Comparison of ENCODE assay signal across 1 cellular context in genomic region chr16:10859020-10859419, GRCh38.
TF ChIP-seq lines count a peak whose summit lies in the region.

No MANE protein-coding gene starts in this region.

TF ChIP-seq in H1, 55 proteins besides CTCF, POLR2A, EP300 and RAD21:
- TF ChIP-seq, protein P1, sequence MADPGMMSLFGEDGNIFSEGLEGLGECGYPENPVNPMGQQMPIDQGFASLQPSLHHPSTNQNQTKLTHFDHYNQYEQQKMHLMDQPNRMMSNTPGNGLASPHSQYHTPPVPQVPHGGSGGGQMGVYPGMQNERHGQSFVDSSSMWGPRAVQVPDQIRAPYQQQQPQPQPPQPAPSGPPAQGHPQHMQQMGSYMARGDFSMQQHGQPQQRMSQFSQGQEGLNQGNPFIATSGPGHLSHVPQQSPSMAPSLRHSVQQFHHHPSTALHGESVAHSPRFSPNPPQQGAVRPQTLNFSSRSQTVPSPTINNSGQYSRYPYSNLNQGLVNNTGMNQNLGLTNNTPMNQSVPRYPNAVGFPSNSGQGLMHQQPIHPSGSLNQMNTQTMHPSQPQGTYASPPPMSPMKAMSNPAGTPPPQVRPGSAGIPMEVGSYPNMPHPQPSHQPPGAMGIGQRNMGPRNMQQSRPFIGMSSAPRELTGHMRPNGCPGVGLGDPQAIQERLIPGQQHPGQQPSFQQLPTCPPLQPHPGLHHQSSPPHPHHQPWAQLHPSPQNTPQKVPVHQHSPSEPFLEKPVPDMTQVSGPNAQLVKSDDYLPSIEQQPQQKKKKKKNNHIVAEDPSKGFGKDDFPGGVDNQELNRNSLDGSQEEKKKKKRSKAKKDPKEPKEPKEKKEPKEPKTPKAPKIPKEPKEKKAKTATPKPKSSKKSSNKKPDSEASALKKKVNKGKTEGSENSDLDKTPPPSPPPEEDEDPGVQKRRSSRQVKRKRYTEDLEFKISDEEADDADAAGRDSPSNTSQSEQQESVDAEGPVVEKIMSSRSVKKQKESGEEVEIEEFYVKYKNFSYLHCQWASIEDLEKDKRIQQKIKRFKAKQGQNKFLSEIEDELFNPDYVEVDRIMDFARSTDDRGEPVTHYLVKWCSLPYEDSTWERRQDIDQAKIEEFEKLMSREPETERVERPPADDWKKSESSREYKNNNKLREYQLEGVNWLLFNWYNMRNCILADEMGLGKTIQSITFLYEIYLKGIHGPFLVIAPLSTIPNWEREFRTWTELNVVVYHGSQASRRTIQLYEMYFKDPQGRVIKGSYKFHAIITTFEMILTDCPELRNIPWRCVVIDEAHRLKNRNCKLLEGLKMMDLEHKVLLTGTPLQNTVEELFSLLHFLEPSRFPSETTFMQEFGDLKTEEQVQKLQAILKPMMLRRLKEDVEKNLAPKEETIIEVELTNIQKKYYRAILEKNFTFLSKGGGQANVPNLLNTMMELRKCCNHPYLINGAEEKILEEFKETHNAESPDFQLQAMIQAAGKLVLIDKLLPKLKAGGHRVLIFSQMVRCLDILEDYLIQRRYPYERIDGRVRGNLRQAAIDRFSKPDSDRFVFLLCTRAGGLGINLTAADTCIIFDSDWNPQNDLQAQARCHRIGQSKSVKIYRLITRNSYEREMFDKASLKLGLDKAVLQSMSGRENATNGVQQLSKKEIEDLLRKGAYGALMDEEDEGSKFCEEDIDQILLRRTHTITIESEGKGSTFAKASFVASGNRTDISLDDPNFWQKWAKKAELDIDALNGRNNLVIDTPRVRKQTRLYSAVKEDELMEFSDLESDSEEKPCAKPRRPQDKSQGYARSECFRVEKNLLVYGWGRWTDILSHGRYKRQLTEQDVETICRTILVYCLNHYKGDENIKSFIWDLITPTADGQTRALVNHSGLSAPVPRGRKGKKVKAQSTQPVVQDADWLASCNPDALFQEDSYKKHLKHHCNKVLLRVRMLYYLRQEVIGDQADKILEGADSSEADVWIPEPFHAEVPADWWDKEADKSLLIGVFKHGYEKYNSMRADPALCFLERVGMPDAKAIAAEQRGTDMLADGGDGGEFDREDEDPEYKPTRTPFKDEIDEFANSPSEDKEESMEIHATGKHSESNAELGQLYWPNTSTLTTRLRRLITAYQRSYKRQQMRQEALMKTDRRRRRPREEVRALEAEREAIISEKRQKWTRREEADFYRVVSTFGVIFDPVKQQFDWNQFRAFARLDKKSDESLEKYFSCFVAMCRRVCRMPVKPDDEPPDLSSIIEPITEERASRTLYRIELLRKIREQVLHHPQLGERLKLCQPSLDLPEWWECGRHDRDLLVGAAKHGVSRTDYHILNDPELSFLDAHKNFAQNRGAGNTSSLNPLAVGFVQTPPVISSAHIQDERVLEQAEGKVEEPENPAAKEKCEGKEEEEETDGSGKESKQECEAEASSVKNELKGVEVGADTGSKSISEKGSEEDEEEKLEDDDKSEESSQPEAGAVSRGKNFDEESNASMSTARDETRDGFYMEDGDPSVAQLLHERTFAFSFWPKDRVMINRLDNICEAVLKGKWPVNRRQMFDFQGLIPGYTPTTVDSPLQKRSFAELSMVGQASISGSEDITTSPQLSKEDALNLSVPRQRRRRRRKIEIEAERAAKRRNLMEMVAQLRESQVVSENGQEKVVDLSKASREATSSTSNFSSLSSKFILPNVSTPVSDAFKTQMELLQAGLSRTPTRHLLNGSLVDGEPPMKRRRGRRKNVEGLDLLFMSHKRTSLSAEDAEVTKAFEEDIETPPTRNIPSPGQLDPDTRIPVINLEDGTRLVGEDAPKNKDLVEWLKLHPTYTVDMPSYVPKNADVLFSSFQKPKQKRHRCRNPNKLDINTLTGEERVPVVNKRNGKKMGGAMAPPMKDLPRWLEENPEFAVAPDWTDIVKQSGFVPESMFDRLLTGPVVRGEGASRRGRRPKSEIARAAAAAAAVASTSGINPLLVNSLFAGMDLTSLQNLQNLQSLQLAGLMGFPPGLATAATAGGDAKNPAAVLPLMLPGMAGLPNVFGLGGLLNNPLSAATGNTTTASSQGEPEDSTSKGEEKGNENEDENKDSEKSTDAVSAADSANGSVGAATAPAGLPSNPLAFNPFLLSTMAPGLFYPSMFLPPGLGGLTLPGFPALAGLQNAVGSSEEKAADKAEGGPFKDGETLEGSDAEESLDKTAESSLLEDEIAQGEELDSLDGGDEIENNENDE (IDR thresholded peaks at IDR 0.05; ENCODE audit: insufficient replicate concordance, low read length), result no peak
- no peak for TF ChIP-seq SP2 (IDR thresholded peaks at IDR 0.05; ENCODE audit: low read length)
- TF ChIP-seq NANOG (IDR thresholded peaks at IDR 0.05; ENCODE audit: insufficient read depth, low read depth, low read length, poor library complexity, severe bottlenecking), result no peak
- TF ChIP-seq JUND (IDR thresholded peaks at IDR 0.05; ENCODE audit: low read length), result no peak
- TF ChIP-seq ATF2 (IDR thresholded peaks at IDR 0.05; ENCODE audit: low read length), result no peak
- no peak for TF ChIP-seq EZH2 (IDR thresholded peaks at IDR 0.05; ENCODE audit: low read depth, low read length, severe bottlenecking)
- TF ChIP-seq SP1 (IDR thresholded peaks at IDR 0.05; ENCODE audit: low read depth, low read length), result no peak
- no peak for TF ChIP-seq SP4 (IDR thresholded peaks at IDR 0.05; ENCODE audit: low read length)
- no peak for TF ChIP-seq KDM4A (IDR thresholded peaks at IDR 0.05; ENCODE audit: low read depth, low read length, severe bottlenecking)
- TF ChIP-seq CHD2 (IDR thresholded peaks at IDR 0.05; ENCODE audit: low read length), result no peak
- TF ChIP-seq EGR1 (IDR thresholded peaks at IDR 0.05; ENCODE audit: borderline replicate concordance, low read depth, low read length), result no peak
- TF ChIP-seq CEBPB (IDR thresholded peaks at IDR 0.05; ENCODE audit: low read depth, low read length), result no peak
- no peak for TF ChIP-seq HDAC6 (IDR thresholded peaks at IDR 0.05; ENCODE audit: low read depth, low read length)
